In genomic region chr3:188950832-188951489, GRCh38 we compare ENCODE assay signal across 8 cellular contexts.
DNase-seq lines count a peak whose midpoint lies in the region; ATAC-seq and TF ChIP-seq lines count a peak whose summit lies in the region.

No MANE protein-coding gene starts in this region.

- H3K4me1 Mint-ChIP-seq in activated CD4-positive, alpha-beta memory T cell treated with anti-CD3 and anti-CD28 coated beads, Interleukin-2, amount 10 ng/mL, durations not matched to agents 7 days and 5 days: peaks cover 12% of the 10 kb centered on the region

- TF ChIP-seq CTCF in foreskin fibroblast (IDR thresholded peaks at IDR 0.05; ENCODE audit: low read depth, low read length) (no peak), BE2C (IDR thresholded peaks at IDR 0.05; ENCODE audit: low read depth, low read length) (no peak)

- DNase-seq in HS-27A (ENCODE audit: low read depth) (peak; percentile 82), foreskin fibroblast (peak; percentile 98), GM19240 (ENCODE audit: insufficient read length, low spot score) (no peak), BE2C (no peak)
- DNase-seq in activated CD4-positive, alpha-beta memory T cell treated with anti-CD3 and anti-CD28 coated beads, Interleukin-2, amount 10 ng/mL, durations not matched to agents 7 days and 5 days: peak; percentile 26

- H3K4me3 Mint-ChIP-seq in activated CD4-positive, alpha-beta memory T cell treated with anti-CD3 and anti-CD28 coated beads, Interleukin-2, amount 10 ng/mL, durations not matched to agents 7 days and 5 days: no peak overlapping the region

- H3K9me3 Mint-ChIP-seq in activated CD4-positive, alpha-beta memory T cell treated with anti-CD3 and anti-CD28 coated beads, Interleukin-2, amount 10 ng/mL, durations not matched to agents 7 days and 5 days: no peaks in the 10 kb centered on the region

- H3K4me1 ChIP-seq in BE2C: peaks cover 6% of the 10 kb centered on the region

- H3K27ac ChIP-seq in skin epidermis: peak overlapping the region in 15 of 21 experiments; percentile 1 to 95 (median 63)

- H3K27me3 Mint-ChIP-seq in activated CD4-positive, alpha-beta memory T cell treated with anti-CD3 and anti-CD28 coated beads, Interleukin-2, amount 10 ng/mL, durations not matched to agents 7 days and 5 days: peaks cover 9% of the 10 kb centered on the region

- POLR2A ChIA-PET in activated CD4-positive, alpha-beta memory T cell treated with anti-CD3 and anti-CD28 coated beads, Interleukin-2, amount 10 ng/mL, durations not matched to agents 7 days and 5 days (lab: Charles Lee): interaction anchor here (0.6 to 7.1 kb wide), 3 partner anchors 10 to 1211 kb away, joined by 3 to 57 read pairs (median 3); no protein-coding TSS in a partner anchor

- H3K36me3 ChIP-seq in BE2C: no peaks in the 10 kb centered on the region

- H3K27ac Mint-ChIP-seq in activated CD4-positive, alpha-beta memory T cell treated with anti-CD3 and anti-CD28 coated beads, Interleukin-2, amount 10 ng/mL, durations not matched to agents 7 days and 5 days: no peak overlapping the region

- no peaks in the 10 kb centered on the region for H3K36me3 Mint-ChIP-seq in activated CD4-positive, alpha-beta memory T cell treated with anti-CD3 and anti-CD28 coated beads, Interleukin-2, amount 10 ng/mL, durations not matched to agents 7 days and 5 days (ENCODE audit: low read depth)

- ATAC-seq in GM21367 (IDR thresholded peaks at IDR 0.05; ENCODE audit: unreplicated experiment): no peak
- no peak for ATAC-seq in HG03196 (IDR thresholded peaks at IDR 0.05; ENCODE audit: unreplicated experiment)

- H3K9me3 ChIP-seq in BE2C: no peaks in the 10 kb centered on the region

- CTCF ChIA-PET in activated CD4-positive, alpha-beta memory T cell treated with anti-CD3 and anti-CD28 coated beads, Interleukin-2, amount 10 ng/mL, durations not matched to agents 7 days and 5 days (lab: Charles Lee): interaction anchor here (13.5 kb wide), 1 partner anchor 1213 kb away, joined by 493 read pairs; no protein-coding TSS in a partner anchor

- H3K4me3 ChIP-seq in foreskin fibroblast (ENCODE audit: low read depth in 1 of 2, low read length in 2 of 2) (no peak overlapping the region), skin epidermis (no peak overlapping the region), BE2C (ENCODE audit: low read depth, low read length) (no peak overlapping the region)

- H3K27me3 ChIP-seq in BE2C: no peaks in the 10 kb centered on the region

Comparison
In these comparisons a context has a peak if more than half of its experiments do, and no peak if none do; other contexts are left out.
1. DNase-seq: peak in HS-27A (single experiment), activated CD4-positive, alpha-beta memory T cell treated with anti-CD3 and anti-CD28 coated beads, Interleukin-2, amount 10 ng/mL, durations not matched to agents 7 days and 5 days (single experiment) and foreskin fibroblast (2 of 2); none in GM19240 (single experiment) and BE2C (single experiment).